In genomic region chr20:2738734-2739398, GRCh38 we compare ENCODE assay signal across 18 cellular contexts.
"Had no signal": no experiment of that assay in that cellular context is flagged by ENCODE, and none has a peak within 500 bp of the region (broad histone marks: within the 10 kb centered on the region; RNA-seq: fewer than 3 reads in every experiment).

No MANE protein-coding gene starts in this region.

- H3K4me3 Mint-ChIP-seq: activated CD4-positive, alpha-beta memory T cell treated with anti-CD3 and anti-CD28 coated beads, Interleukin-2, amount 10 ng/mL, durations not matched to agents 7 days and 5 days; activated naive CD8-positive, alpha-beta T cell treated with anti-CD3 and anti-CD28 coated beads for 36 hours; T-cell had no signal

- H3K27me3 ChIP-seq: ovary had no signal

- H3K27ac ChIP-seq: left ventricle myocardium inferior, ovary, psoas muscle, transverse colon had no signal

- ATAC-seq: psoas muscle, right cardiac atrium, T-cell had no signal

- H3K9me3 ChIP-seq: left ventricle myocardium inferior, ovary, psoas muscle, transverse colon had no signal

- H3K27me3 Mint-ChIP-seq: activated naive CD8-positive, alpha-beta T cell treated with anti-CD3 and anti-CD28 coated beads for 36 hours had no signal

- H3K4me3 ChIP-seq: left ventricle myocardium inferior, ovary, psoas muscle, transverse colon had no signal

- DNase-seq: activated CD4-positive, alpha-beta memory T cell treated with anti-CD3 and anti-CD28 coated beads, Interleukin-2, amount 10 ng/mL, durations not matched to agents 7 days and 5 days; activated CD4-positive, alpha-beta T cell treated with anti-CD3 and anti-CD28 coated beads for 48 hours; activated CD4-positive, CD25-positive, alpha-beta regulatory T cell; activated gamma-delta T cell; activated naive CD8-positive, alpha-beta T cell treated with anti-CD3 and anti-CD28 coated beads for 36 hours; activated T-cell treated with anti-CD3 and anti-CD28 coated beads, Interleukin-2, amount 50 U/mL, for 48 hours; amygdala; kidney glomerular epithelial cell; left ventricle myocardium inferior; ovary; psoas muscle; stimulated activated CD4-positive, alpha-beta T cell treated with anti-CD3 and anti-CD28 coated beads, Interleukin-2, amount 100 ng/mL, for 24 hours; stimulated activated naive CD4-positive, alpha-beta T cell treated with Interleukin-2 at 50 U/mL for 16 hours; substantia nigra; T-cell; T-helper 9 cell; transverse colon had no signal

- H3K27ac Mint-ChIP-seq: activated CD4-positive, alpha-beta memory T cell treated with anti-CD3 and anti-CD28 coated beads, Interleukin-2, amount 10 ng/mL, durations not matched to agents 7 days and 5 days; activated naive CD8-positive, alpha-beta T cell treated with anti-CD3 and anti-CD28 coated beads for 36 hours had no signal

- H3K36me3 Mint-ChIP-seq: T-cell had no signal

- H3K36me3 ChIP-seq: left ventricle myocardium inferior, ovary, transverse colon had no signal

- H3K4me1 ChIP-seq: left ventricle myocardium inferior, psoas muscle had no signal

- H3K9me3 Mint-ChIP-seq: activated CD4-positive, alpha-beta memory T cell treated with anti-CD3 and anti-CD28 coated beads, Interleukin-2, amount 10 ng/mL, durations not matched to agents 7 days and 5 days; activated naive CD8-positive, alpha-beta T cell treated with anti-CD3 and anti-CD28 coated beads for 36 hours; T-cell had no signal
